22 cellular contexts compared by ENCODE assay signal in the genomic region with DNA sequence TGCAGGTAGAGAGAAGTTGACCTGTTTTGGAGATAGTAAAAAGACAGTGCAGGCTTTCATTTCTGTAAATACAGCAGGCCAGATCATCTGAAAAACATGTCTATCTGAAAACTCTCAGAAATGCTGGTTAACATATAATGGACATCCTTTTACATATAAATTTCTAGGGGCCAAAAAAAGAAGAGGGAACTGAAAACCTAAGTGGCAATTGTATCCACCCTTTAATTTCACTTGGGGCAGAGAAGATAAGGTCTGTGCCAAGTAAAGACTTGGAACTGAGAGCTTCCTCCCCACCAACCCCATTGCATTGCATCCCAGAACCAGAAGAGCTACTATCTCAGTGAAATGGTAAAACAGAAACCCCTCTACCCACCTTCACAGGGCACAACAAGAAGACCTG.
"Had no signal": no experiment of that assay in that cellular context is flagged by ENCODE, and none has a peak within 500 bp of the region (broad histone marks: within the 10 kb centered on the region; RNA-seq: fewer than 3 reads in every experiment).

No MANE protein-coding gene starts in this region.

- ATAC-seq: left ventricle myocardium superior; naive thymus-derived CD8-positive, alpha-beta T cell; stimulated activated naive CD8-positive, alpha-beta T cell treated with anti-CD3 and anti-CD28 coated beads, Interleukin-15, Interleukin-2, amounts not matched to agents 100 U/mL and 50 U/mL, for 24 hours; WTC11 had no signal

- H3K4me2 ChIP-seq: hepatocyte had no signal

- H3K4me3 ChIP-seq: dorsolateral prefrontal cortex, esophagus muscularis mucosa, hepatocyte, ovary, prostate gland, right atrium auricular region, spleen, upper lobe of left lung had no signal

- H3K36me3 ChIP-seq: ovary, prostate gland, right atrium auricular region, spleen, upper lobe of left lung had no signal

- H3K9me3 ChIP-seq: esophagus muscularis mucosa, ovary, prostate gland, right atrium auricular region, spleen, upper lobe of left lung had no signal

- H2AFZ ChIP-seq: hepatocyte had no signal

- H3K27ac ChIP-seq: dorsolateral prefrontal cortex, esophagus muscularis mucosa, hepatocyte, ovary, prostate gland, right atrium auricular region, spleen, upper lobe of left lung had no signal

- H3K4me1 ChIP-seq: prostate gland, right atrium auricular region, spleen, upper lobe of left lung had no signal

- DNase-seq: activated CD4-positive, alpha-beta T cell treated with anti-CD3 and anti-CD28 coated beads for 4 hours; activated CD4-positive, alpha-beta T cell treated with anti-CD3 and anti-CD28 coated beads, Interleukin-2, amount 50 U/mL, for 48 hours; activated CD8-positive, alpha-beta memory T cell treated with anti-CD3 and anti-CD28 coated beads, Interleukin-2, amount 50 U/mL, for 48 hours; activated naive CD4-positive, alpha-beta T cell treated with Interleukin-2 at 50 U/mL for 16 hours; activated naive CD8-positive, alpha-beta T cell treated with anti-CD3 and anti-CD28 coated beads for 36 hours; activated T-cell treated with anti-CD3 and anti-CD28 coated beads, Interleukin-2, amount 50 U/mL, for 4 hours; dorsolateral prefrontal cortex; glutamatergic neuron; left ventricle myocardium superior; mammary epithelial cell; naive thymus-derived CD8-positive, alpha-beta T cell; ovary; spleen; stimulated activated CD4-positive, alpha-beta T cell treated with anti-CD3 and anti-CD28 coated beads, Interleukin-4, amount 100 ng/mL, for 1 hour; stimulated activated naive CD8-positive, alpha-beta T cell treated with anti-CD3 and anti-CD28 coated beads, Interleukin-15, Interleukin-2, amounts not matched to agents 100 U/mL and 50 U/mL, for 24 hours; T-helper 2 cell; upper lobe of left lung had no signal

- H3K27me3 ChIP-seq: dorsolateral prefrontal cortex, esophagus muscularis mucosa, hepatocyte, ovary, right atrium auricular region, spleen, upper lobe of left lung had no signal
